Comparison of ENCODE assay signal across 32 cellular contexts in genomic region chr2:102168026-102168425, GRCh38. TPM values are rescaled to one million over a fixed set of nuclear protein-coding genes. Genes with fewer than 3 reads are reported as not detected.
"Had no signal": no experiment of that assay in that cellular context is flagged by ENCODE, and none has a peak within 500 bp of the region (broad histone marks: within the 10 kb centered on the region; RNA-seq: fewer than 3 reads in every experiment).

No MANE protein-coding gene starts in this region.

- H3K27me3 Mint-ChIP-seq: activated CD4-positive, alpha-beta memory T cell treated with anti-CD3 and anti-CD28 coated beads for 36 hours; activated CD8-positive, alpha-beta T cell treated with anti-CD3 and anti-CD28 coated beads for 36 hours; activated naive CD4-positive, alpha-beta T cell treated with anti-CD3 and anti-CD28 coated beads, Interleukin-2, amount 10 ng/mL, durations not matched to agents 7 days and 5 days; activated naive CD4-positive, alpha-beta T cell treated with anti-CD3 and anti-CD28 coated beads, Interleukin-2, amount 50 U/mL, for 24 hours; activated naive CD8-positive, alpha-beta T cell treated with anti-CD3 and anti-CD28 coated beads, Interleukin-2, amount 10 ng/mL, durations not matched to agents 7 days and 5 days; brain had no signal

- DNase-seq: activated B cell treated with CpG ODN at 0.5 μM for 24 hours; activated CD4-positive, alpha-beta memory T cell treated with anti-CD3 and anti-CD28 coated beads for 36 hours; activated CD4-positive, alpha-beta T cell treated with anti-CD3 and anti-CD28 coated beads for 4 hours; activated CD4-positive, alpha-beta T cell treated with anti-CD3 and anti-CD28 coated beads, Interleukin-2, amount 50 U/mL, for 1 hour; activated CD4-positive, alpha-beta T cell treated with anti-CD3 and anti-CD28 coated beads, Interleukin-2, amount 50 U/mL, for 4 hours; activated CD8-positive, alpha-beta memory T cell treated with anti-CD3 and anti-CD28 coated beads, Interleukin-2, amount 50 U/mL, for 4 hours; activated CD8-positive, alpha-beta T cell treated with anti-CD3 and anti-CD28 coated beads for 36 hours; activated effector memory CD4-positive, alpha-beta T cell treated with Interleukin-2 at 50 U/mL for 16 hours; activated gamma-delta T cell; activated naive CD4-positive, alpha-beta T cell treated with anti-CD3 and anti-CD28 coated beads, Interleukin-2, amount 10 ng/mL, durations not matched to agents 7 days and 5 days; activated naive CD4-positive, alpha-beta T cell treated with Interleukin-2 at 50 U/mL for 16 hours; activated naive CD8-positive, alpha-beta T cell treated with anti-CD3 and anti-CD28 coated beads, Interleukin-2, amount 10 ng/mL, durations not matched to agents 7 days and 5 days; activated naive CD8-positive, alpha-beta T cell treated with anti-CD3 and anti-CD28 coated beads, Interleukin-2, amount 50 U/mL, for 24 hours; activated T-cell treated with anti-CD3 and anti-CD28 coated beads for 4 hours; activated T-cell treated with anti-CD3 and anti-CD28 coated beads, Interleukin-2, amount 50 U/mL, for 1 hour; activated T-cell treated with anti-CD3 and anti-CD28 coated beads, Interleukin-2, amount 50 U/mL, for 4 hours; amygdala; anterior cingulate cortex; central memory CD4-positive, alpha-beta T cell; SW 1271; T-helper 1 cell; T-helper 2 cell; T-helper 9 cell had no signal

- H3K27ac Mint-ChIP-seq: activated B cell treated with CpG ODN at 0.5 μM for 24 hours; activated CD4-positive, alpha-beta memory T cell treated with anti-CD3 and anti-CD28 coated beads for 36 hours; activated CD4-positive, alpha-beta T cell treated with anti-CD3 and anti-CD28 coated beads, Interleukin-2, amount 10 ng/mL, durations not matched to agents 24 days and 14 days; activated CD8-positive, alpha-beta T cell treated with anti-CD3 and anti-CD28 coated beads for 36 hours; activated naive CD4-positive, alpha-beta T cell treated with anti-CD3 and anti-CD28 coated beads, Interleukin-2, amount 10 ng/mL, durations not matched to agents 7 days and 5 days; activated naive CD4-positive, alpha-beta T cell treated with anti-CD3 and anti-CD28 coated beads, Interleukin-2, amount 50 U/mL, for 24 hours; activated naive CD8-positive, alpha-beta T cell; activated naive CD8-positive, alpha-beta T cell treated with anti-CD3 and anti-CD28 coated beads, Interleukin-2, amount 10 ng/mL, durations not matched to agents 7 days and 5 days; activated naive CD8-positive, alpha-beta T cell treated with anti-CD3 and anti-CD28 coated beads, Interleukin-2, amount 50 U/mL, for 24 hours; activated T-helper 2 cell treated with anti-CD3 and anti-CD28 coated beads, Interferon-gamma antibody, Interleukin-2, Interleukin-4, amounts not matched to agents 10 μg/mL and 5 μg/mL and 100 μg/mL, durations not matched to agents 14 hours and 24 hours and 36 hours; brain; T-helper 1 cell treated with Interleukin-12 subunit alpha and Interleukin-12 subunit beta and Interleukin-4 antibody, amounts not matched to agents 30 μg/mL and 1 μg/mL, for 36 hours; T-helper 2 cell treated with Interferon-gamma antibody and Interleukin-4, amounts not matched to agents 5 μg/mL and 100 μg/mL, for 36 hours had no signal

- H3K4me1 Mint-ChIP-seq: activated B cell treated with CpG ODN at 0.5 μM for 24 hours had no signal

- H3K4me3 Mint-ChIP-seq: activated B cell treated with CpG ODN at 0.5 μM for 24 hours; activated CD4-positive, alpha-beta memory T cell treated with anti-CD3 and anti-CD28 coated beads for 36 hours; activated CD4-positive, alpha-beta T cell treated with anti-CD3 and anti-CD28 coated beads, Interleukin-2, amount 10 ng/mL, durations not matched to agents 24 days and 14 days; activated CD8-positive, alpha-beta T cell treated with anti-CD3 and anti-CD28 coated beads for 36 hours; activated naive CD4-positive, alpha-beta T cell treated with anti-CD3 and anti-CD28 coated beads, Interleukin-2, amount 10 ng/mL, durations not matched to agents 7 days and 5 days; activated naive CD4-positive, alpha-beta T cell treated with anti-CD3 and anti-CD28 coated beads, Interleukin-2, amount 50 U/mL, for 24 hours; activated naive CD8-positive, alpha-beta T cell; activated naive CD8-positive, alpha-beta T cell treated with anti-CD3 and anti-CD28 coated beads, Interleukin-2, amount 10 ng/mL, durations not matched to agents 7 days and 5 days; activated naive CD8-positive, alpha-beta T cell treated with anti-CD3 and anti-CD28 coated beads, Interleukin-2, amount 50 U/mL, for 24 hours; activated T-cell treated with anti-CD3 and anti-CD28 coated beads, Interleukin-2, amount 50 U/mL, for 4 hours; brain; T-helper 1 cell treated with Interleukin-12 subunit alpha and Interleukin-12 subunit beta and Interleukin-4 antibody, amounts not matched to agents 30 μg/mL and 1 μg/mL, for 36 hours; T-helper 2 cell treated with Interferon-gamma antibody and Interleukin-4, amounts not matched to agents 5 μg/mL and 100 μg/mL, for 36 hours had no signal

- H3K9me3 Mint-ChIP-seq: activated B cell treated with CpG ODN at 0.5 μM for 24 hours; activated CD4-positive, alpha-beta memory T cell treated with anti-CD3 and anti-CD28 coated beads for 36 hours; activated CD8-positive, alpha-beta T cell treated with anti-CD3 and anti-CD28 coated beads for 36 hours; activated naive CD4-positive, alpha-beta T cell treated with anti-CD3 and anti-CD28 coated beads, Interleukin-2, amount 10 ng/mL, durations not matched to agents 7 days and 5 days; activated naive CD4-positive, alpha-beta T cell treated with anti-CD3 and anti-CD28 coated beads, Interleukin-2, amount 50 U/mL, for 24 hours; activated T-cell treated with anti-CD3 and anti-CD28 coated beads, Interleukin-2, amount 50 U/mL, for 4 hours; activated T-helper 2 cell treated with anti-CD3 and anti-CD28 coated beads, Interferon-gamma antibody, Interleukin-2, Interleukin-4, amounts not matched to agents 10 μg/mL and 5 μg/mL and 100 μg/mL, durations not matched to agents 14 hours and 24 hours and 36 hours; T-helper 1 cell treated with Interleukin-12 subunit alpha and Interleukin-12 subunit beta and Interleukin-4 antibody, amounts not matched to agents 30 μg/mL and 1 μg/mL, for 36 hours; T-helper 2 cell treated with Interferon-gamma antibody and Interleukin-4, amounts not matched to agents 5 μg/mL and 100 μg/mL, for 36 hours had no signal

- ATAC-seq: activated CD8-positive, alpha-beta T cell treated with anti-CD3 and anti-CD28 coated beads for 36 hours; activated naive CD8-positive, alpha-beta T cell treated with anti-CD3 and anti-CD28 coated beads, Interleukin-2, amount 50 U/mL, for 24 hours; activated T-cell treated with anti-CD3 and anti-CD28 coated beads, Interleukin-2, amount 50 U/mL, for 4 hours had no signal

RNA-seq across cellular contexts. Expression of gene IL1RL2, which starts 18.8 kb away (rescaled TPM):
- total RNA-seq: activated B cell treated with CpG ODN at 0.5 μM for 24 hours; activated CD8-positive, alpha-beta T cell treated with anti-CD3 and anti-CD28 coated beads for 36 hours; activated naive CD8-positive, alpha-beta T cell treated with anti-CD3 and anti-CD28 coated beads, Interleukin-2, amount 10 ng/mL, durations not matched to agents 7 days and 5 days; activated T-helper 2 cell treated with anti-CD3 and anti-CD28 coated beads, Interferon-gamma antibody, Interleukin-2, Interleukin-4, amounts not matched to agents 10 μg/mL and 5 μg/mL and 100 μg/mL, durations not matched to agents 14 hours and 24 hours and 36 hours; ascending aorta; cardiac muscle cell had no signal

RNA-seq across cellular contexts. Expression of gene IL1R1, which starts 25.5 kb away (rescaled TPM):
- total RNA-seq: activated B cell treated with CpG ODN at 0.5 μM for 24 hours had no signal
